8 cellular contexts compared by ENCODE assay signal in genomic region chr4:108650212-108651067, GRCh38. TPM values are rescaled to one million over a fixed set of nuclear protein-coding genes. Genes with fewer than 3 reads are reported as not detected.
DNase-seq lines count a peak whose midpoint lies in the region; ATAC-seq and TF ChIP-seq lines count a peak whose summit lies in the region.

Gene OSTC, plus strand, starts transcription at chr4:108650599. Its CDS starts 57 bp downstream, at chr4:108650656.

- H3K4me3 Mint-ChIP-seq in natural killer cell = peak within 1 kb of the TSS; percentile 98

- peak; percentile 95 for DNase-seq in ELF-1 (ENCODE audit: low read depth, low spot score)
- DNase-seq in H7 = peak; percentile 87
- DNase-seq in M059J (ENCODE audit: low read depth) = peak; percentile 92
- DNase-seq in SHP77 (lab: John Stamatoyannopoulos, UW) = peak; percentile 82
- DNase-seq in activated effector memory CD4-positive, alpha-beta T cell treated with Interleukin-2 at 50 U/mL for 16 hours = peak; percentile 86
- peak; percentile 98 for DNase-seq in fibroblast of peridontal ligament (ENCODE audit: extremely low read depth)
- DNase-seq in natural killer cell = peak; percentile 89
- peak; percentile 91 for DNase-seq in stimulated activated naive CD4-positive, alpha-beta T cell treated with Interleukin-2 at 50 U/mL for 16 hours (lab: John Stamatoyannopoulos, UW)

- peaks cover 36 to 37% of the 10 kb centered on the region in 2 donors for H3K4me1 Mint-ChIP-seq in natural killer cell

- no peaks in the 10 kb centered on the region for H3K9me3 Mint-ChIP-seq in natural killer cell

- H3K36me3 Mint-ChIP-seq in natural killer cell = no peaks in the 10 kb centered on the region

- peak; percentile 91 to 92 (median 91) for ATAC-seq in natural killer cell

- peak within 1 kb of the TSS; percentile 89 to 95 for H3K27ac Mint-ChIP-seq in natural killer cell

- H3K4me3 ChIP-seq in H7 (ENCODE audit: insufficient read depth, low read depth, low read length) = peak within 1 kb of the TSS; percentile 87

- H3K27me3 Mint-ChIP-seq in natural killer cell (ENCODE audit: low read depth in 2 of 2) = peaks cover 0 to 6% of the 10 kb centered on the region in 2 donors

- no peaks in the 10 kb centered on the region for H3K36me3 ChIP-seq in H7 (replicated peaks; ENCODE audit: control insufficient read depth, insufficient read depth, low read length)

- no peaks in the 10 kb centered on the region for H3K27me3 ChIP-seq in H7 (ENCODE audit: control insufficient read depth, insufficient read depth, low read length)

- TF ChIP-seq CTCF in natural killer cell (IDR thresholded peaks at IDR 0.05) = no peak

- intact Hi-C loops in natural killer cell (cut with micrococcal nuclease) = loop anchor here (1.0 kb wide), 1 partner anchor 30 kb away; the partner anchor contains the start of gene RPL34

RNA-seq across cellular contexts. Expression of gene OSTC, which starts in this region (rescaled TPM):
- total RNA-seq in H7 (2014; rRNA removed; shearing (Covaris generic)) = 171 and 183 TPM in 2 replicates
- total RNA-seq in M059J (2014; rRNA removed; shearing (Covaris generic)) = 191 and 231 TPM in 2 replicates
- total RNA-seq in natural killer cell = 10 to 100 TPM; 31.2 to 36.5 (median 32.2) TPM

Comparison
In these comparisons a context has a peak if more than half of its experiments do, and no peak if none do; other contexts are left out.
1. Peak in every context shown above with its lines: DNase-seq, ATAC-seq and H3K4me3 ChIP-seq.